28 cellular contexts compared by ENCODE assay signal in the genomic region with DNA sequence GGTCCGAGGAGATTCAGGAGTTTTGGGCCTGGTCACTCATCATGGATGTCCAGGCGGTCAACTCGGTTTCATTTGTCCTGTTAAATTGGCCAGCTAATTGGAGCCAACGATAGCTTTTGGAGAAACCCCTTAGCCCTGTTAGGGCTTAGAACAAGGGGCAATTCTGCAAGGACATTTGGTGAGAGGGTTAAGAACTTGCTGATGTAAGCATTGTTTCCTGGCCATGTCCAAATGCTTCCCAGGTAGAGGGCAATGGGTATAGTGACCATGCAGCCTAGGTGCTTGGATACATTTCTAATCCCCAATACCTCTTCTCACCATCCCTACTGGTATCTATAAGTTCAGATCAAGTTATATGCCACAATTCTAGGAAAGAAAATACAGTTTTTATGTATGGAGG.
"Had no signal": no experiment of that assay in that cellular context is flagged by ENCODE, and none has a peak within 500 bp of the region (broad histone marks: within the 10 kb centered on the region; RNA-seq: fewer than 3 reads in every experiment).

No MANE protein-coding gene starts in this region.

- H3K36me3 Mint-ChIP-seq: activated naive CD8-positive, alpha-beta T cell had no signal

- DNase-seq: activated B cell treated with CpG ODN at 0.5 μM for 24 hours; activated CD4-positive, alpha-beta T cell treated with anti-CD3 and anti-CD28 coated beads for 48 hours; activated CD4-positive, alpha-beta T cell treated with anti-CD3 and anti-CD28 coated beads, Interleukin-2, amount 50 U/mL, for 1 hour; activated CD4-positive, alpha-beta T cell treated with anti-CD3 and anti-CD28 coated beads, Interleukin-2, amount 50 U/mL, for 48 hours; activated CD8-positive, alpha-beta memory T cell treated with anti-CD3 and anti-CD28 coated beads for 24 hours; activated CD8-positive, alpha-beta T cell treated with anti-CD3 and anti-CD28 coated beads for 36 hours; activated effector memory CD4-positive, alpha-beta T cell treated with Interleukin-2 at 50 U/mL for 16 hours; activated gamma-delta T cell treated with Interleukin-2 at 50 U/mL for 16 hours; activated naive CD4-positive, alpha-beta T cell treated with anti-CD3 and anti-CD28 coated beads, Interleukin-2, amount 50 U/mL, for 16 hours; activated naive CD4-positive, alpha-beta T cell treated with Interleukin-2 at 50 U/mL for 16 hours; activated T-cell treated with anti-CD3 and anti-CD28 coated beads, Interleukin-2, amount 50 U/mL, for 4 hours; amniotic stem cell; cerebellar nuclear complex; colonic mucosa; effector memory CD4-positive, alpha-beta T cell; heart right ventricle; T-helper 1 cell; T-helper 17 cell; T1000 had no signal

- H3K27ac Mint-ChIP-seq: activated B cell treated with CpG ODN at 0.5 μM for 24 hours; activated CD8-positive, alpha-beta T cell treated with anti-CD3 and anti-CD28 coated beads for 36 hours; activated naive CD8-positive, alpha-beta T cell; activated T-helper 17 cell treated with anti-CD3 and anti-CD28 coated beads, Interleukin-2, amount 50 U/mL, for 72 hours; endodermal cell; T-helper 17 cell; T-helper 2 cell treated with Interferon-gamma antibody and Interleukin-4, amounts not matched to agents 5 μg/mL and 100 μg/mL, for 36 hours had no signal

- H3K27ac ChIP-seq: colonic mucosa, heart right ventricle, WERI-Rb-1 had no signal

- H3K4me1 ChIP-seq: colonic mucosa, heart right ventricle had no signal

- H3K27me3 ChIP-seq: colonic mucosa had no signal

- H3K9me3 Mint-ChIP-seq: activated T-helper 17 cell treated with anti-CD3 and anti-CD28 coated beads, Interleukin-2, amount 50 U/mL, for 72 hours; endodermal cell; T-helper 2 cell treated with Interferon-gamma antibody and Interleukin-4, amounts not matched to agents 5 μg/mL and 100 μg/mL, for 36 hours had no signal

- ATAC-seq: activated CD4-positive, CD25-positive, alpha-beta regulatory T cell treated with anti-CD3 and anti-CD28 coated beads, Interleukin-2, amount 50 U/mL, for 24 hours; activated CD8-positive, alpha-beta T cell treated with anti-CD3 and anti-CD28 coated beads for 36 hours; activated T-cell treated with anti-CD3 and anti-CD28 coated beads, Interleukin-2, amount 50 U/mL, for 4 hours; activated T-helper 17 cell treated with anti-CD3 and anti-CD28 coated beads, Interleukin-2, amount 50 U/mL, for 72 hours; esophagus mucosa; heart right ventricle; T-helper 17 cell had no signal

- H3K9me3 ChIP-seq: colonic mucosa had no signal

- H3K4me1 Mint-ChIP-seq: activated B cell treated with CpG ODN at 0.5 μM for 24 hours; activated T-helper 17 cell treated with anti-CD3 and anti-CD28 coated beads, Interleukin-2, amount 50 U/mL, for 72 hours; T-helper 17 cell had no signal

- H3K36me3 ChIP-seq: colonic mucosa, heart right ventricle, WERI-Rb-1 had no signal

- FAIRE-seq: astrocyte, frontal cortex had no signal

- H3K4me3 Mint-ChIP-seq: activated B cell treated with CpG ODN at 0.5 μM for 24 hours; activated CD8-positive, alpha-beta T cell treated with anti-CD3 and anti-CD28 coated beads for 36 hours; activated naive CD8-positive, alpha-beta T cell; activated T-cell treated with anti-CD3 and anti-CD28 coated beads, Interleukin-2, amount 50 U/mL, for 4 hours; activated T-helper 17 cell treated with anti-CD3 and anti-CD28 coated beads, Interleukin-2, amount 50 U/mL, for 72 hours; endodermal cell; T-helper 17 cell; T-helper 2 cell treated with Interferon-gamma antibody and Interleukin-4, amounts not matched to agents 5 μg/mL and 100 μg/mL, for 36 hours had no signal

- H3K27me3 Mint-ChIP-seq: activated CD8-positive, alpha-beta T cell treated with anti-CD3 and anti-CD28 coated beads for 36 hours; activated naive CD8-positive, alpha-beta T cell had no signal

- H3K4me3 ChIP-seq: colonic mucosa, heart right ventricle had no signal
